ENCODE assay signal across 1 cellular context in genomic region chr3:87614998-87615397, GRCh38.
TF ChIP-seq lines count a peak whose summit lies in the region.

No MANE protein-coding gene starts in this region.

TF ChIP-seq in WTC11, 78 proteins besides CTCF, POLR2A, EP300 and RAD21 (continued from another document):
- TF ChIP-seq PRDM15 (CRISPR knock-in tag; IDR thresholded peaks at IDR 0.05) (no peak), AR (CRISPR knock-in tag; IDR thresholded peaks at IDR 0.05) (no peak), ZNF317 (CRISPR knock-in tag; IDR thresholded peaks at IDR 0.05; ENCODE audit: borderline replicate concordance, low read depth) (no peak), NR1H2 (CRISPR knock-in tag; IDR thresholded peaks at IDR 0.05) (no peak), E2F4 (CRISPR knock-in tag; IDR thresholded peaks at IDR 0.05; ENCODE audit: borderline replicate concordance, low read depth) (no peak), GTF2I (CRISPR knock-in tag; conservative IDR thresholded peaks at IDR 0.05) (no peak), ZNF396 (CRISPR knock-in tag; IDR thresholded peaks at IDR 0.05; ENCODE audit: borderline replicate concordance) (no peak)
